ENCODE assay signal across 31 cellular contexts in genomic region chr9:120453792-120454191, GRCh38.
A peak's percentile ranks its signal among the peaks of the same experiment; 100 is the strongest.
DNase-seq lines count a peak whose midpoint lies in the region; ATAC-seq and TF ChIP-seq lines count a peak whose summit lies in the region.
"Had no signal": no experiment of that assay in that cellular context is flagged by ENCODE, and none has a peak within 500 bp of the region (broad histone marks: within the 10 kb centered on the region; RNA-seq: fewer than 3 reads in every experiment).

No MANE protein-coding gene starts in this region.

- WGBS in aorta, 2 donors: 32 to 38% methylated on average over 4 of the region's 4 CpGs

- H3K9me3 ChIP-seq in thoracic aorta (peaks cover 4% of the 10 kb centered on the region), aorta (ENCODE audit: control insufficient read depth, low read length) (peaks cover 1% of the 10 kb centered on the region)
- H3K9me3 ChIP-seq: A549, BE2C, Caco-2 had no signal

- intact Hi-C loops in Right ventricle myocardium superior (cut with DNase I): no loop called here
- intact Hi-C loops in left ventricle myocardium superior (cut with micrococcal nuclease): no loop called here
- intact Hi-C loops in aorta (cut with DNase I): no loop called here

- no peak for TF ChIP-seq CTCF in thoracic aorta (IDR thresholded peaks at IDR 0.05)

- H3K27ac ChIP-seq in thoracic aorta (peak overlapping the region; percentile 33 to 69), aorta (ENCODE audit: low read depth in 1 of 2, low read length in 2 of 2) (peak overlapping the region; percentile 12 to 15)
- H3K27ac ChIP-seq: 22Rv1; A549; BLaER1; BLaER1 treated with 17β-estradiol and CSF1 and Interleukin-3, amounts not matched to agents 10 nM and 100 nM; C4-2B had no signal

- DNase-seq in Right ventricle myocardium superior (no peak), left ventricle myocardium superior (no peak), thoracic aorta (ENCODE audit: low spot score) (no peak), aorta (no peak)
- DNase-seq in activated naive CD4-positive, alpha-beta T cell treated with anti-CD3 and anti-CD28 coated beads, Interleukin-2, amount 50 U/mL, for 16 hours: no peak
- no peak for DNase-seq in activated effector memory CD4-positive, alpha-beta T cell treated with anti-CD3 and anti-CD28 coated beads, Interleukin-2, amount 50 U/mL, for 16 hours
- DNase-seq: 8988T; ACHN; AML-193; BE2C; C1 segment of cervical spinal cord; Caco-2; Calu3; CD4-positive, alpha-beta memory T cell; CD4-positive, alpha-beta T cell; CD4-positive, CD25-positive, alpha-beta regulatory T cell; CD8-positive, alpha-beta memory T cell; CD8-positive, alpha-beta T cell; COR-L47; DMS 273 treated with DMSO at 0.1 percent for 48 hours; DMS153; DMS53; DMS79; DMS79 treated with DMSO at 0.1 percent for 48 hours; DND-41; EL had no signal

- H3K36me3 ChIP-seq in thoracic aorta (peaks cover 5% of the 10 kb centered on the region), aorta (ENCODE audit: control insufficient read depth in 1 of 2, insufficient read depth in 2 of 2, low read length in 1 of 2) (peaks cover 0 to 11% of the 10 kb centered on the region in 2 donors)

- H3K4me3 ChIP-seq in thoracic aorta (no peak overlapping the region), aorta (ENCODE audit: low read length in 2 of 2) (no peak overlapping the region)
- H3K4me3 ChIP-seq: A549; BLaER1; BLaER1 treated with 17β-estradiol and CSF1 and Interleukin-3, amounts not matched to agents 10 nM and 100 nM had no signal

- peaks cover 0 to 38% of the 10 kb centered on the region in 2 donors for H3K4me1 ChIP-seq in thoracic aorta (ENCODE audit: control insufficient read depth in 1 of 2, low read depth in 2 of 2)
- peaks cover 0 to 4% of the 10 kb centered on the region in 2 donors for H3K4me1 ChIP-seq in aorta (ENCODE audit: control insufficient read depth in 1 of 2, insufficient read depth in 2 of 2, low read length in 2 of 2)
- H3K4me1 ChIP-seq: A549; BE2C; BLaER1; BLaER1 treated with 17β-estradiol and CSF1 and Interleukin-3, amounts not matched to agents 10 nM and 100 nM; Caco-2 had no signal

- peak; percentile 68 for ATAC-seq in Right ventricle myocardium superior (ENCODE audit: poor library complexity)
- ATAC-seq in left ventricle myocardium superior: no peak
- no peak for ATAC-seq in thoracic aorta (ENCODE audit: insufficient number of reproducible peaks, low FRiP score, low read depth)
- no peak for ATAC-seq in aorta (ENCODE audit: low FRiP score)
- ATAC-seq: A549; CD8-positive, alpha-beta T cell had no signal

- H3K27me3 ChIP-seq in thoracic aorta (replicated peaks; ENCODE audit: insufficient read depth) (no peaks in the 10 kb centered on the region), aorta (ENCODE audit: control insufficient read depth in 1 of 2, insufficient read depth in 2 of 2, low read length in 1 of 2) (no peaks in the 10 kb centered on the region)
- H3K27me3 ChIP-seq: BE2C; BLaER1; BLaER1 treated with 17β-estradiol and CSF1 and Interleukin-3, amounts not matched to agents 10 nM and 100 nM had no signal
